Comparison of ENCODE assay signal across 9 cellular contexts in the genomic region with DNA sequence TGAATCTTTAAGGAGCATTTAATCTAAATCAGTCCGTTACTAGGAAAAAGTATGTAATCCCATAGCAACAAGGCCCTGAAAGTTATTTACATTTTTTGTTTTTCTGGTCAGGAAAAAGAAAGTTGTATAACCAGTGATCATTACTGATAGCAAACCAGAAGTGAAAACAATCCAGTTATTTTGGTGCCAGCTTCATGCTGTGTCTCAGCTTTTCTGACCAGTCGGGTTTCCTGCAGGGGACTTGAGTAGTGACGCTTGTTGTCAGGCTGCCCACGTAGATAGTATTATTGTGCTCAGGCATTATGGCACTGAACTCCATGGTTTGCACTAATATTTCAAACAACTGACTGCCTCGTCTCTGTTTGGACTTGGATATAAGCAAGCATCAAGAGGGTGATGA. TPM values are rescaled to one million over a fixed set of nuclear protein-coding genes. Genes with fewer than 3 reads are reported as not detected.
DNase-seq lines count a peak whose midpoint lies in the region; ATAC-seq and TF ChIP-seq lines count a peak whose summit lies in the region.
"Had no signal": no experiment of that assay in that cellular context is flagged by ENCODE, and none has a peak within 500 bp of the region (broad histone marks: within the 10 kb centered on the region; RNA-seq: fewer than 3 reads in every experiment).

No MANE protein-coding gene starts in this region.

- no peaks in the 10 kb centered on the region for H3K9me3 Mint-ChIP-seq in activated T-cell treated with anti-CD3 and anti-CD28 coated beads, Interleukin-2, amount 50 U/mL, for 72 hours
- H3K9me3 Mint-ChIP-seq in activated T-cell treated with anti-CD3 and anti-CD28 coated beads, Interleukin-2, amount 50 U/mL, for 24 hours: no peaks in the 10 kb centered on the region
- H3K9me3 Mint-ChIP-seq in progenitor cell of endocrine pancreas (ENCODE audit: low read depth): no peaks in the 10 kb centered on the region

- DNase-seq in activated T-cell treated with anti-CD3 and anti-CD28 coated beads, Interleukin-2, amount 50 U/mL, for 72 hours: no peak
- no peak for DNase-seq in activated T-cell treated with anti-CD3 and anti-CD28 coated beads, Interleukin-2, amount 50 U/mL, for 24 hours
- DNase-seq in T-helper 17 cell: no peak
- no peak for DNase-seq in progenitor cell of endocrine pancreas (ENCODE audit: low spot score, unreplicated experiment)
- no peak for DNase-seq in DMS153 (lab: John Stamatoyannopoulos, UW)
- DNase-seq in stimulated activated CD4-positive, alpha-beta T cell treated with anti-CD3 and anti-CD28 coated beads, Interleukin-4, amount 100 ng/mL, for 24 hours: no peak
- no peak for DNase-seq in activated CD4-positive, alpha-beta T cell treated with anti-CD3 and anti-CD28 coated beads, Interleukin-2, amount 50 U/mL, for 48 hours
- DNase-seq: NCI-H774 had no signal

- H3K4me3 Mint-ChIP-seq in activated T-cell treated with anti-CD3 and anti-CD28 coated beads, Interleukin-2, amount 50 U/mL, for 72 hours: no peak overlapping the region
- no peak overlapping the region for H3K4me3 Mint-ChIP-seq in activated T-cell treated with anti-CD3 and anti-CD28 coated beads, Interleukin-2, amount 50 U/mL, for 24 hours
- H3K4me3 Mint-ChIP-seq in T-helper 17 cell (no peak overlapping the region), progenitor cell of endocrine pancreas (ENCODE audit: low read depth) (no peak overlapping the region)

- TF ChIP-seq CTCF in progenitor cell of endocrine pancreas (IDR thresholded peaks at IDR 0.05; ENCODE audit: unreplicated experiment): no peak

- no peaks in the 10 kb centered on the region for H3K9me3 ChIP-seq in T-helper 17 cell (ENCODE audit: control insufficient read depth, low read length, poor library complexity, severe bottlenecking)

- H3K27ac Mint-ChIP-seq in activated T-cell treated with anti-CD3 and anti-CD28 coated beads, Interleukin-2, amount 50 U/mL, for 72 hours: peak overlapping the region; percentile 57
- no peak overlapping the region for H3K27ac Mint-ChIP-seq in activated T-cell treated with anti-CD3 and anti-CD28 coated beads, Interleukin-2, amount 50 U/mL, for 24 hours
- H3K27ac Mint-ChIP-seq in T-helper 17 cell (peak overlapping the region; percentile 63), progenitor cell of endocrine pancreas (peak overlapping the region; percentile 6)

- no peak for ATAC-seq in activated T-cell treated with anti-CD3 and anti-CD28 coated beads, Interleukin-2, amount 50 U/mL, for 72 hours (replicated peaks in 1 of 2)
- peak; percentile 61 for ATAC-seq in HG02678 (IDR thresholded peaks at IDR 0.05; ENCODE audit: unreplicated experiment)
- ATAC-seq in T-helper 17 cell: no peak

- H3K27me3 Mint-ChIP-seq in activated T-cell treated with anti-CD3 and anti-CD28 coated beads, Interleukin-2, amount 50 U/mL, for 72 hours (ENCODE audit: low read depth): no peaks in the 10 kb centered on the region
- no peaks in the 10 kb centered on the region for H3K27me3 Mint-ChIP-seq in activated T-cell treated with anti-CD3 and anti-CD28 coated beads, Interleukin-2, amount 50 U/mL, for 24 hours
- H3K27me3 Mint-ChIP-seq in T-helper 17 cell (no peaks in the 10 kb centered on the region), progenitor cell of endocrine pancreas (no peaks in the 10 kb centered on the region)

- no peaks in the 10 kb centered on the region for H3K4me1 Mint-ChIP-seq in activated T-cell treated with anti-CD3 and anti-CD28 coated beads, Interleukin-2, amount 50 U/mL, for 72 hours (ENCODE audit: low read depth)
- peaks cover 8% of the 10 kb centered on the region for H3K4me1 Mint-ChIP-seq in activated T-cell treated with anti-CD3 and anti-CD28 coated beads, Interleukin-2, amount 50 U/mL, for 24 hours (ENCODE audit: low read depth)
- peaks cover 8% of the 10 kb centered on the region for H3K4me1 Mint-ChIP-seq in T-helper 17 cell
- H3K4me1 Mint-ChIP-seq in progenitor cell of endocrine pancreas (ENCODE audit: low read depth): no peaks in the 10 kb centered on the region

- H3K36me3 Mint-ChIP-seq in activated T-cell treated with anti-CD3 and anti-CD28 coated beads, Interleukin-2, amount 50 U/mL, for 72 hours (ENCODE audit: insufficient read depth in 2 of 2): peaks cover 11 to 23% of the 10 kb centered on the region in 2 donors
- peaks cover 94% of the 10 kb centered on the region for H3K36me3 Mint-ChIP-seq in activated T-cell treated with anti-CD3 and anti-CD28 coated beads, Interleukin-2, amount 50 U/mL, for 24 hours (ENCODE audit: low read depth)
- peaks cover 9% of the 10 kb centered on the region for H3K36me3 Mint-ChIP-seq in T-helper 17 cell (ENCODE audit: low read depth)
- H3K36me3 Mint-ChIP-seq in progenitor cell of endocrine pancreas (ENCODE audit: insufficient read depth): peaks cover 18% of the 10 kb centered on the region

RNA-seq across cellular contexts. Expression of a gene that starts 55.2 kb away (rescaled TPM):
- total RNA-seq in activated T-cell treated with anti-CD3 and anti-CD28 coated beads, Interleukin-2, amount 50 U/mL, for 72 hours: 10 to 100 TPM; 14.3 to 15.9 TPM
- 1 to 10 TPM; 1.9 to 2.7 TPM for total RNA-seq in T-helper 17 cell
- 11.1 and 11.5 TPM in 2 replicates for total RNA-seq in progenitor cell of endocrine pancreas

RNA-seq across cellular contexts. Expression of a gene that starts 55.4 kb away (rescaled TPM):
- 10 to 100 TPM; 19.9 to 24.4 TPM for total RNA-seq in activated T-cell treated with anti-CD3 and anti-CD28 coated beads, Interleukin-2, amount 50 U/mL, for 72 hours
- total RNA-seq in T-helper 17 cell (10 to 100 TPM; 10.0 to 10.4 TPM), progenitor cell of endocrine pancreas (23.9 and 26.2 TPM in 2 replicates)
